In genomic region chr2:203025592-203025991, GRCh38 we compare ENCODE assay signal across 25 cellular contexts. TPM values are rescaled to one million over a fixed set of nuclear protein-coding genes. Genes with fewer than 3 reads are reported as not detected.
A peak's percentile ranks its signal among the peaks of the same experiment; 100 is the strongest.
DNase-seq lines count a peak whose midpoint lies in the region; ATAC-seq, FAIRE-seq and TF ChIP-seq lines count a peak whose summit lies in the region.
"Had no signal": no experiment of that assay in that cellular context is flagged by ENCODE, and none has a peak within 500 bp of the region (broad histone marks: within the 10 kb centered on the region; RNA-seq: fewer than 3 reads in every experiment).

No MANE protein-coding gene starts in this region.

- peak overlapping the region; percentile 10; the same call in 1 of the 2 replicates for H3K27ac Mint-ChIP-seq in GM23338
- H3K27ac Mint-ChIP-seq in stimulated activated memory B cell treated with anti-CD40 and anti-IgM and Interleukin-4, amounts not matched to agents 10 μg/mL and 1 μg/mL and 100 μg/mL, for 72 hours = peak overlapping the region; percentile 13
- H3K27ac Mint-ChIP-seq: activated naive CD4-positive, alpha-beta T cell treated with anti-CD3 and anti-CD28 coated beads for 36 hours; natural killer cell; T-helper 2 cell treated with Interferon-gamma antibody and Interleukin-4, amounts not matched to agents 5 μg/mL and 100 μg/mL, for 36 hours had no signal

- H3K9me3 Mint-ChIP-seq in GM23338 = no peaks in the 10 kb centered on the region
- no peaks in the 10 kb centered on the region for H3K9me3 Mint-ChIP-seq in stimulated activated memory B cell treated with anti-CD40 and anti-IgM and Interleukin-4, amounts not matched to agents 10 μg/mL and 1 μg/mL and 100 μg/mL, for 72 hours
- H3K9me3 Mint-ChIP-seq: activated naive CD4-positive, alpha-beta T cell treated with anti-CD3 and anti-CD28 coated beads for 36 hours; CD4-positive, CD25-positive, alpha-beta regulatory T cell; natural killer cell; T-helper 2 cell treated with Interferon-gamma antibody and Interleukin-4, amounts not matched to agents 5 μg/mL and 100 μg/mL, for 36 hours had no signal

- no peak overlapping the region for H3K9ac ChIP-seq in keratinocyte (ENCODE audit: control insufficient read depth, extremely low read depth, insufficient read depth, low read length)
- H3K9ac ChIP-seq: SK-N-SH had no signal

- H2AFZ ChIP-seq in GM23338 (no peak overlapping the region), keratinocyte (ENCODE audit: control insufficient read depth, low read length) (no peak overlapping the region), PC-9 (no peak overlapping the region)

- H3K27me3 ChIP-seq in GM23338 (ENCODE audit: insufficient read depth) (no peaks in the 10 kb centered on the region), RWPE2 (ENCODE audit: insufficient read depth, poor library complexity, severe bottlenecking) (no peaks in the 10 kb centered on the region), keratinocyte (ENCODE audit: control insufficient read depth, extremely low read depth, insufficient read depth, low read length) (no peaks in the 10 kb centered on the region), PC-9 (ENCODE audit: insufficient read depth, low read depth) (no peaks in the 10 kb centered on the region), upper lobe of right lung (no peaks in the 10 kb centered on the region)
- H3K27me3 ChIP-seq: dorsolateral prefrontal cortex had no signal

- no peaks in the 10 kb centered on the region for H3K9me2 ChIP-seq in GM23338 (ENCODE audit: insufficient read depth)
- H3K9me2 ChIP-seq in PC-9 (ENCODE audit: insufficient read depth) = no peaks in the 10 kb centered on the region
- H3K9me2 ChIP-seq: SK-N-SH had no signal

- H3K36me3 ChIP-seq in GM23338 (ENCODE audit: insufficient read depth) (no peaks in the 10 kb centered on the region), RWPE2 (ENCODE audit: low read depth) (peaks cover 11% of the 10 kb centered on the region; the same call in 1 of the 2 replicates), keratinocyte (ENCODE audit: control insufficient read depth in 2 of 2, extremely low read depth in 1 of 2, insufficient read depth in 2 of 2, low read length in 2 of 2) (no peaks in the 10 kb centered on the region), PC-9 (ENCODE audit: low read depth) (no peaks in the 10 kb centered on the region), upper lobe of right lung (no peaks in the 10 kb centered on the region)

- H3K4me3 Mint-ChIP-seq in GM23338 = no peak overlapping the region
- no peak overlapping the region for H3K4me3 Mint-ChIP-seq in stimulated activated memory B cell treated with anti-CD40 and anti-IgM and Interleukin-4, amounts not matched to agents 10 μg/mL and 1 μg/mL and 100 μg/mL, for 72 hours
- H3K4me3 Mint-ChIP-seq: activated naive CD4-positive, alpha-beta T cell treated with anti-CD3 and anti-CD28 coated beads for 36 hours; CD4-positive, CD25-positive, alpha-beta regulatory T cell; natural killer cell; T-helper 2 cell treated with Interferon-gamma antibody and Interleukin-4, amounts not matched to agents 5 μg/mL and 100 μg/mL, for 36 hours had no signal

- peak; percentile 67 for FAIRE-seq in keratinocyte (lab: Jason Lieb, UNC)

- no peaks in the 10 kb centered on the region for H3K9me3 ChIP-seq in RWPE2 (ENCODE audit: severe bottlenecking)
- no peaks in the 10 kb centered on the region for H3K9me3 ChIP-seq in keratinocyte (ENCODE audit: control insufficient read depth, low read depth, low read length)
- no peaks in the 10 kb centered on the region for H3K9me3 ChIP-seq in PC-9 (ENCODE audit: insufficient read depth, low read depth)
- no peaks in the 10 kb centered on the region for H3K9me3 ChIP-seq in upper lobe of right lung
- H3K9me3 ChIP-seq: SK-N-SH had no signal

- intact Hi-C loops in PC-9 (cut with micrococcal nuclease; ENCODE audit: unreplicated experiment) = no loop called here
- intact Hi-C loops in upper lobe of right lung (cut with DNase I) = no loop called here

- CTCF ChIA-PET in PC-9 (lab: Charles Lee) = no interaction called here

- no peak for TF ChIP-seq CTCF in GM23338 (conservative IDR thresholded peaks at IDR 0.05; ENCODE audit: low read depth in 2 of 2)
- no peak for TF ChIP-seq CTCF in RWPE2 (IDR thresholded peaks at IDR 0.05; ENCODE audit: poor library complexity, severe bottlenecking)
- TF ChIP-seq CTCF in keratinocyte (optimal IDR thresholded peaks at IDR 0.05 in 1 of 3, IDR thresholded peaks at IDR 0.05 in 1 of 3, conservative IDR thresholded peaks at IDR 0.05 in 1 of 3; ENCODE audit: extremely low read depth in 1 of 3, insufficient read depth in 2 of 3, low read length in 3 of 3) = no peak
- no peak for TF ChIP-seq CTCF in PC-9 (conservative IDR thresholded peaks at IDR 0.05)
- no peak for TF ChIP-seq CTCF in upper lobe of right lung (IDR thresholded peaks at IDR 0.05)

- ATAC-seq in GM23338 (no peak), RWPE2 (ENCODE audit: low read depth) (peak; percentile 66), upper lobe of right lung (no peak)
- ATAC-seq in stimulated activated memory B cell treated with anti-CD40 and anti-IgM and Interleukin-4, amounts not matched to agents 10 μg/mL and 1 μg/mL and 100 μg/mL, for 72 hours = no peak
- ATAC-seq: natural killer cell had no signal

- POLR2A ChIA-PET in PC-9 (lab: Charles Lee; ENCODE audit: unreplicated experiment) = no interaction called here

- no peak for DNase-seq in GM23338 (ENCODE audit: low spot score)
- no peak for DNase-seq in RWPE2 (ENCODE audit: low spot score)
- no peak for DNase-seq in keratinocyte (ENCODE audit: low read depth, low spot score)
- DNase-seq in PC-9 = no peak
- DNase-seq in activated T-cell treated with anti-CD3 and anti-CD28 coated beads, Interleukin-2, amount 50 U/mL, for 1 hour = no peak
- DNase-seq in upper lobe of right lung = no peak
- DNase-seq: activated CD4-positive, alpha-beta T cell treated with anti-CD3 and anti-CD28 coated beads for 48 hours; activated naive CD4-positive, alpha-beta T cell treated with anti-CD3 and anti-CD28 coated beads for 36 hours; caudate nucleus; CD4-positive, CD25-positive, alpha-beta regulatory T cell; dorsolateral prefrontal cortex; GF-D8; glutamatergic neuron; H7; natural killer cell; NCI-H1092 treated with DMSO at 0.1 percent for 48 hours; NCI-H1930; NCI-H2227 treated with DMSO at 0.1 percent for 48 hours; NCI-H69; retina; SK-N-SH; stimulated activated CD4-positive, alpha-beta T cell treated with anti-CD3 and anti-CD28 coated beads, Interleukin-4, amount 100 ng/mL, for 1 hour; stimulated activated naive CD4-positive, alpha-beta T cell had no signal

- H3K4me1 ChIP-seq in GM23338 (ENCODE audit: insufficient read depth) (no peaks in the 10 kb centered on the region), RWPE2 (ENCODE audit: insufficient read depth, poor library complexity, severe bottlenecking) (peaks cover 6% of the 10 kb centered on the region), keratinocyte (ENCODE audit: control insufficient read depth, extremely low read depth, insufficient read depth, low read length) (peaks cover 6% of the 10 kb centered on the region), PC-9 (replicated peaks; ENCODE audit: insufficient read depth) (no peaks in the 10 kb centered on the region), upper lobe of right lung (peaks cover 20% of the 10 kb centered on the region)

- H3K79me2 ChIP-seq in GM23338 (replicated peaks; ENCODE audit: insufficient read depth) (no peaks in the 10 kb centered on the region), keratinocyte (ENCODE audit: control insufficient read depth, insufficient read depth, low read length) (peaks cover 50% of the 10 kb centered on the region), PC-9 (ENCODE audit: low read depth) (no peaks in the 10 kb centered on the region)

- H3K27me3 Mint-ChIP-seq in GM23338 (ENCODE audit: insufficient read depth, low read depth, poor library complexity) = no peaks in the 10 kb centered on the region
- no peaks in the 10 kb centered on the region for H3K27me3 Mint-ChIP-seq in stimulated activated memory B cell treated with anti-CD40 and anti-IgM and Interleukin-4, amounts not matched to agents 10 μg/mL and 1 μg/mL and 100 μg/mL, for 72 hours
- H3K27me3 Mint-ChIP-seq: CD4-positive, CD25-positive, alpha-beta regulatory T cell had no signal

- H3K27ac ChIP-seq in GM23338 (ENCODE audit: low read depth) (0 out of 2 replicates have a peak overlapping the region, but pooled peaks have one; percentile 22), RWPE2 (ENCODE audit: poor library complexity, severe bottlenecking) (no peak overlapping the region), keratinocyte (ENCODE audit: control insufficient read depth, insufficient read depth, low read length) (no peak overlapping the region), PC-9 (no peak overlapping the region), upper lobe of right lung (no peak overlapping the region)
- H3K27ac ChIP-seq: dorsolateral prefrontal cortex had no signal

- dilution Hi-C loops in keratinocyte (cut with MboI; ENCODE audit: extremely low pct_ligation_motif_present, low sequenced_read_pairs) = no loop called here

- BruUV-seq in PC-9 (replicated peaks; lab: Mats Ljungman, UMichigan) = no TSS peak

- no peaks in the 10 kb centered on the region for H3K9me1 ChIP-seq in keratinocyte (ENCODE audit: control insufficient read depth, extremely low read depth, insufficient read depth, low read length)

- H3K36me3 Mint-ChIP-seq in GM23338 (ENCODE audit: low read depth) = no peaks in the 10 kb centered on the region; the same call in 2 of the 3 replicates
- H3K36me3 Mint-ChIP-seq in stimulated activated memory B cell treated with anti-CD40 and anti-IgM and Interleukin-4, amounts not matched to agents 10 μg/mL and 1 μg/mL and 100 μg/mL, for 72 hours = peaks cover 6% of the 10 kb centered on the region
- H3K36me3 Mint-ChIP-seq: CD4-positive, CD25-positive, alpha-beta regulatory T cell; natural killer cell had no signal

- no peak overlapping the region for H3K4me3 ChIP-seq in GM23338
- H3K4me3 ChIP-seq in RWPE2 (ENCODE audit: severe bottlenecking) = no peak overlapping the region
- H3K4me3 ChIP-seq in keratinocyte (ENCODE audit: control insufficient read depth in 2 of 3, extremely low read depth in 1 of 3, insufficient read depth in 2 of 3, low read depth in 1 of 3, low read length in 3 of 3) = no peak overlapping the region
- no peak overlapping the region for H3K4me3 ChIP-seq in PC-9
- no peak overlapping the region for H3K4me3 ChIP-seq in upper lobe of right lung
- H3K4me3 ChIP-seq: dorsolateral prefrontal cortex had no signal

- peaks cover 3% of the 10 kb centered on the region; the same call in 2 of the 3 replicates for H3K4me1 Mint-ChIP-seq in GM23338
- no peaks in the 10 kb centered on the region for H3K4me1 Mint-ChIP-seq in stimulated activated memory B cell treated with anti-CD40 and anti-IgM and Interleukin-4, amounts not matched to agents 10 μg/mL and 1 μg/mL and 100 μg/mL, for 72 hours
- H3K4me1 Mint-ChIP-seq: natural killer cell had no signal

- H4K20me1 ChIP-seq in GM23338 (replicated peaks; ENCODE audit: insufficient read depth) = no peaks in the 10 kb centered on the region; the same call in 1 of the 2 replicates
- H4K20me1 ChIP-seq in keratinocyte (ENCODE audit: control insufficient read depth, extremely low read depth, insufficient read depth, low read length) = no peaks in the 10 kb centered on the region
- no peaks in the 10 kb centered on the region for H4K20me1 ChIP-seq in PC-9 (ENCODE audit: insufficient read depth)

- no peak overlapping the region for H3K4me2 ChIP-seq in GM23338
- H3K4me2 ChIP-seq in keratinocyte (ENCODE audit: control insufficient read depth, extremely low read depth, insufficient read depth, low read depth, low read length) = no peak overlapping the region
- no peak overlapping the region for H3K4me2 ChIP-seq in PC-9
- H3K4me2 ChIP-seq: SK-N-SH had no signal

- H3F3A ChIP-seq in GM23338 (replicated peaks; ENCODE audit: low read depth) (no peaks in the 10 kb centered on the region), PC-9 (ENCODE audit: insufficient read depth, low read depth) (no peaks in the 10 kb centered on the region)

RNA-seq across cellular contexts. Expression of gene NBEAL1, which starts 10.9 kb away (rescaled TPM):
- total RNA-seq in GM23338 (2014; rRNA removed; shearing (Covaris generic)) = 11.6 and 13.3 TPM in 2 replicates
- polyA plus RNA-seq in GM23338 (2016; fragmentation: Nextera tagmentation; extraction: Ambion mirVana) (17.6 and 21.8 TPM in 2 replicates), keratinocyte (9.4 to 15.4 TPM (median 14.7 TPM) in 3 replicates)
- 6.2 TPM for polyA plus RNA-seq in keratinocyte (2011; ENCODE audit: low read depth)
- polyA plus RNA-seq in keratinocyte (2011; cell fraction: cytosol; rRNA removed) = 5.3 and 8.2 TPM in 2 replicates
- polyA plus RNA-seq in keratinocyte (2011; cell fraction: nucleus; rRNA removed) = 17.5 and 19.5 TPM in 2 replicates
- 6.5 and 11.0 TPM in 2 replicates for polyA plus RNA-seq in keratinocyte (2012; ENCODE audit: low replicate concordance)
- 9.4 to 76.0 TPM (median 55.7 TPM) in 3 replicates for polyA minus RNA-seq in keratinocyte
- polyA minus RNA-seq in keratinocyte (2011; cell fraction: cytosol; rRNA and poly(A)+ RNA removed) = 15.2 TPM
- 82.3 and 156 TPM in 2 replicates for polyA minus RNA-seq in keratinocyte (2011; cell fraction: nucleus; rRNA and poly(A)+ RNA removed)
- total RNA-seq in PC-9 (2021) (19.5 and 20.7 TPM in 2 replicates), upper lobe of right lung (73.4 TPM)
